Comparison of ENCODE assay signal across 8 cellular contexts in genomic region chr11:114400222-114400973, GRCh38. TPM values are rescaled to one million over a fixed set of nuclear protein-coding genes. Genes with fewer than 3 reads are reported as not detected.
A peak's percentile ranks its signal among the peaks of the same experiment; 100 is the strongest.
DNase-seq lines count a peak whose midpoint lies in the region; ATAC-seq and TF ChIP-seq lines count a peak whose summit lies in the region.

A gene with protein sequence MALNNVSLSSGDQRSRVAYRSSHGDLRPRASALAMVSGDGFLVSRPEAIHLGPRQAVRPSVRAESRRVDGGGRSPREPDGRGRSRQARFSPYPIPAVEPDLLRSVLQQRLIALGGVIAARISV (minus strand): TSS chr11:114400511. CDS start chr11:114400331, 180 bp downstream.
A gene with protein sequence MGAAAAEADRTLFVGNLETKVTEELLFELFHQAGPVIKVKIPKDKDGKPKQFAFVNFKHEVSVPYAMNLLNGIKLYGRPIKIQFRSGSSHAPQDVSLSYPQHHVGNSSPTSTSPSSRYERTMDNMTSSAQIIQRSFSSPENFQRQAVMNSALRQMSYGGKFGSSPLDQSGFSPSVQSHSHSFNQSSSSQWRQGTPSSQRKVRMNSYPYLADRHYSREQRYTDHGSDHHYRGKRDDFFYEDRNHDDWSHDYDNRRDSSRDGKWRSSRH (plus strand): TSS chr11:114400666. CDS start chr11:114400672, 6 bp downstream.

- TF ChIP-seq CTCF in DND-41 (IDR thresholded peaks at IDR 0.05; ENCODE audit: borderline replicate concordance, extremely low read depth, low read length, poor library complexity, severe bottlenecking) (peak; percentile 34), KMS-11 (conservative IDR thresholded peaks at IDR 0.05; ENCODE audit: low read depth, low read length) (no peak), Peyer's patch (IDR thresholded peaks at IDR 0.05) (peak in 4 of 6 experiments; percentile 3 to 17 (median 6))

- no peaks in the 10 kb centered on the region for H3K27me3 ChIP-seq in DND-41 (ENCODE audit: insufficient read depth, low read length, poor library complexity)
- H3K27me3 ChIP-seq in KMS-11 (ENCODE audit: insufficient read depth, low read depth): no peaks in the 10 kb centered on the region
- no peaks in the 10 kb centered on the region for H3K27me3 ChIP-seq in Peyer's patch

- peak within 1 kb of the TSS; percentile 95 for H2AFZ ChIP-seq in DND-41 (ENCODE audit: low read depth, low read length)
- peak within 1 kb of the TSS; percentile 48 for H2AFZ ChIP-seq in KMS-11 (ENCODE audit: low read depth)

- H3K4me1 Mint-ChIP-seq in activated T-helper 1 cell treated with anti-CD3 and anti-CD28 coated beads, Interleukin-12 subunit alpha, Interleukin-12 subunit beta, Interleukin-2, Interleukin-4 antibody, amounts not matched to agents 30 ng/mL and 10 ng/mL and 1 ng/mL, durations not matched to agents 14 hours and 24 hours and 36 hours (ENCODE audit: low read depth): peaks cover 52% of the 10 kb centered on the region
- peaks cover 44 to 68% (median 50%) of the 10 kb centered on the region in 3 donors for H3K4me1 Mint-ChIP-seq in naive B cell
- H3K4me1 Mint-ChIP-seq in stimulated activated memory B cell treated with anti-CD40 and anti-IgM and Interleukin-4, amounts not matched to agents 10 μg/mL and 1 μg/mL and 100 μg/mL, for 72 hours: peaks cover 52% of the 10 kb centered on the region

- H3K79me2 ChIP-seq in DND-41 (ENCODE audit: insufficient read depth, low read length): peaks cover 65% of the 10 kb centered on the region
- H3K79me2 ChIP-seq in KMS-11 (ENCODE audit: insufficient read depth, low read depth): peaks cover 39% of the 10 kb centered on the region

- peak within 1 kb of the TSS; percentile 93 for H3K27ac ChIP-seq in DND-41 (ENCODE audit: low read length)
- peak within 1 kb of the TSS; percentile 93 for H3K27ac ChIP-seq in KMS-11
- H3K27ac ChIP-seq in Peyer's patch: peak within 1 kb of the TSS; percentile 91 to 99 (median 97)

- H3K4me3 Mint-ChIP-seq in activated T-helper 1 cell treated with anti-CD3 and anti-CD28 coated beads, Interleukin-12 subunit alpha, Interleukin-12 subunit beta, Interleukin-2, Interleukin-4 antibody, amounts not matched to agents 30 ng/mL and 10 ng/mL and 1 ng/mL, durations not matched to agents 14 hours and 24 hours and 36 hours: peak within 1 kb of the TSS; percentile 92
- H3K4me3 Mint-ChIP-seq in naive B cell: peak within 1 kb of the TSS; percentile 87 to 98 (median 96)
- peak within 1 kb of the TSS; percentile 87 for H3K4me3 Mint-ChIP-seq in stimulated activated memory B cell treated with anti-CD40 and anti-IgM and Interleukin-4, amounts not matched to agents 10 μg/mL and 1 μg/mL and 100 μg/mL, for 72 hours

- no peaks in the 10 kb centered on the region for H3K27me3 Mint-ChIP-seq in activated T-helper 1 cell treated with anti-CD3 and anti-CD28 coated beads, Interleukin-12 subunit alpha, Interleukin-12 subunit beta, Interleukin-2, Interleukin-4 antibody, amounts not matched to agents 30 ng/mL and 10 ng/mL and 1 ng/mL, durations not matched to agents 14 hours and 24 hours and 36 hours (ENCODE audit: insufficient read depth)
- no peaks in the 10 kb centered on the region for H3K27me3 Mint-ChIP-seq in naive B cell
- no peaks in the 10 kb centered on the region for H3K27me3 Mint-ChIP-seq in stimulated activated memory B cell treated with anti-CD40 and anti-IgM and Interleukin-4, amounts not matched to agents 10 μg/mL and 1 μg/mL and 100 μg/mL, for 72 hours

- H3K27ac Mint-ChIP-seq in activated T-helper 1 cell treated with anti-CD3 and anti-CD28 coated beads, Interleukin-12 subunit alpha, Interleukin-12 subunit beta, Interleukin-2, Interleukin-4 antibody, amounts not matched to agents 30 ng/mL and 10 ng/mL and 1 ng/mL, durations not matched to agents 14 hours and 24 hours and 36 hours: peak within 1 kb of the TSS; percentile 98
- H3K27ac Mint-ChIP-seq in naive B cell: peak within 1 kb of the TSS; percentile 97 to 99 (median 99)
- peak within 1 kb of the TSS; percentile 93 for H3K27ac Mint-ChIP-seq in stimulated activated memory B cell treated with anti-CD40 and anti-IgM and Interleukin-4, amounts not matched to agents 10 μg/mL and 1 μg/mL and 100 μg/mL, for 72 hours

- H3K9ac ChIP-seq in DND-41 (ENCODE audit: low read depth, low read length): peak within 1 kb of the TSS; percentile 92
- peak within 1 kb of the TSS; percentile 95 for H3K9ac ChIP-seq in KMS-11

- no peaks in the 10 kb centered on the region for H3K9me3 ChIP-seq in DND-41 (ENCODE audit: insufficient read depth, low read length, severe bottlenecking)
- no peaks in the 10 kb centered on the region for H3K9me3 ChIP-seq in Peyer's patch

- peaks cover 32% of the 10 kb centered on the region for H3K36me3 Mint-ChIP-seq in activated T-helper 1 cell treated with anti-CD3 and anti-CD28 coated beads, Interleukin-12 subunit alpha, Interleukin-12 subunit beta, Interleukin-2, Interleukin-4 antibody, amounts not matched to agents 30 ng/mL and 10 ng/mL and 1 ng/mL, durations not matched to agents 14 hours and 24 hours and 36 hours (ENCODE audit: low read depth)
- H3K36me3 Mint-ChIP-seq in naive B cell: peaks cover 9 to 12% of the 10 kb centered on the region in 2 donors
- H3K36me3 Mint-ChIP-seq in stimulated activated memory B cell treated with anti-CD40 and anti-IgM and Interleukin-4, amounts not matched to agents 10 μg/mL and 1 μg/mL and 100 μg/mL, for 72 hours: peaks cover 20% of the 10 kb centered on the region

- H3K4me3 ChIP-seq in DND-41 (ENCODE audit: low read depth in 1 of 2, low read length in 2 of 2) (peak within 1 kb of the TSS; percentile 73 to 85), KMS-11 (IDR thresholded peaks at IDR 0.05; ENCODE audit: insufficient read depth, low read depth, low read length) (no peak within 1 kb of the TSS), Peyer's patch (peak within 1 kb of the TSS; percentile 60 to 76 (median 74))

- peaks cover 31% of the 10 kb centered on the region for H3K36me3 ChIP-seq in DND-41 (ENCODE audit: insufficient read depth, low read length)
- H3K36me3 ChIP-seq in KMS-11 (ENCODE audit: insufficient read depth): no peaks in the 10 kb centered on the region
- peaks cover 0 to 2% (median 0%) of the 10 kb centered on the region in 3 donors for H3K36me3 ChIP-seq in Peyer's patch

- intact Hi-C loops in activated T-helper 1 cell treated with anti-CD3 and anti-CD28 coated beads, Interleukin-12 subunit alpha, Interleukin-12 subunit beta, Interleukin-2, Interleukin-4 antibody, amounts not matched to agents 30 ng/mL and 10 ng/mL and 1 ng/mL, durations not matched to agents 14 hours and 24 hours and 36 hours (cut with micrococcal nuclease): loop anchor here (1.0 to 2.0 kb wide), 5 partner anchors 39 to 822 kb away; partner anchors contain the start of genes REXO2 and ZW10

- ATAC-seq in DND-41 (ENCODE audit: insufficient read depth, low read depth) (peak; percentile 94), GM21737 (IDR thresholded peaks at IDR 0.05; ENCODE audit: unreplicated experiment) (peak; percentile 92), naive B cell (ENCODE audit: low read depth in 2 of 2) (peak; percentile 90 to 91)
- peak; percentile 99 for ATAC-seq in stimulated activated memory B cell treated with anti-CD40 and anti-IgM and Interleukin-4, amounts not matched to agents 10 μg/mL and 1 μg/mL and 100 μg/mL, for 72 hours

- peak; percentile 94 to 97 for TF ChIP-seq POLR2A in Peyer's patch (IDR thresholded peaks at IDR 0.05)

- DNase-seq in DND-41: peak; percentile 96
- DNase-seq in Peyer's patch: peak; percentile 95 to 99 (median 98)
- DNase-seq in activated T-helper 1 cell treated with anti-CD3 and anti-CD28 coated beads, Interleukin-12 subunit alpha, Interleukin-12 subunit beta, Interleukin-2, Interleukin-4 antibody, amounts not matched to agents 30 ng/mL and 10 ng/mL and 1 ng/mL, durations not matched to agents 14 hours and 24 hours and 36 hours (ENCODE audit: low spot score): peak; percentile 97
- peak; percentile 99 for DNase-seq in fibroblast of gingiva (ENCODE audit: low read depth)
- DNase-seq in naive B cell: peak; percentile 96

- peak within 1 kb of the TSS; percentile 89 for H3K4me2 ChIP-seq in DND-41 (ENCODE audit: insufficient read depth, low read length)
- peak within 1 kb of the TSS; percentile 91 for H3K4me2 ChIP-seq in KMS-11

- H4K20me1 ChIP-seq in DND-41 (ENCODE audit: insufficient read depth, low read length): peaks cover 8% of the 10 kb centered on the region
- H4K20me1 ChIP-seq in KMS-11 (ENCODE audit: insufficient read depth): no peaks in the 10 kb centered on the region

- no peaks in the 10 kb centered on the region for H3K9me3 Mint-ChIP-seq in activated T-helper 1 cell treated with anti-CD3 and anti-CD28 coated beads, Interleukin-12 subunit alpha, Interleukin-12 subunit beta, Interleukin-2, Interleukin-4 antibody, amounts not matched to agents 30 ng/mL and 10 ng/mL and 1 ng/mL, durations not matched to agents 14 hours and 24 hours and 36 hours
- H3K9me3 Mint-ChIP-seq in naive B cell: no peaks in the 10 kb centered on the region
- no peaks in the 10 kb centered on the region for H3K9me3 Mint-ChIP-seq in stimulated activated memory B cell treated with anti-CD40 and anti-IgM and Interleukin-4, amounts not matched to agents 10 μg/mL and 1 μg/mL and 100 μg/mL, for 72 hours

- H3K4me1 ChIP-seq in DND-41 (ENCODE audit: insufficient read depth, low read length) (peaks cover 33% of the 10 kb centered on the region), KMS-11 (ENCODE audit: low read depth, poor library complexity, severe bottlenecking) (peaks cover 15% of the 10 kb centered on the region), Peyer's patch (peaks cover 0 to 44% (median 6%) of the 10 kb centered on the region in 4 donors)

RNA-seq across cellular contexts. Expression of the first gene that starts in this region (rescaled TPM):
- 10 to 100 TPM in 3 of 4 donors, 1 to 10 TPM in 1; 5.9 to 15.4 (median 12.1) TPM for total RNA-seq in Peyer's patch
- total RNA-seq in activated T-helper 1 cell treated with anti-CD3 and anti-CD28 coated beads, Interleukin-12 subunit alpha, Interleukin-12 subunit beta, Interleukin-2, Interleukin-4 antibody, amounts not matched to agents 30 ng/mL and 10 ng/mL and 1 ng/mL, durations not matched to agents 14 hours and 24 hours and 36 hours: 7.7 and 9.3 TPM in 2 replicates
- polyA plus RNA-seq in naive B cell (ENCODE audit: low read depth in 6 of 6): 10 to 100 TPM in 5 of 6 donors, 1 to 10 TPM in 1; 7.0 to 17.2 (median 15.4) TPM

RNA-seq across cellular contexts. Expression of the second gene that starts in this region (rescaled TPM):
- total RNA-seq in Peyer's patch: 10 to 100 TPM; 12.4 to 25.6 (median 19.3) TPM
- 34.4 and 38.8 TPM in 2 replicates for total RNA-seq in activated T-helper 1 cell treated with anti-CD3 and anti-CD28 coated beads, Interleukin-12 subunit alpha, Interleukin-12 subunit beta, Interleukin-2, Interleukin-4 antibody, amounts not matched to agents 30 ng/mL and 10 ng/mL and 1 ng/mL, durations not matched to agents 14 hours and 24 hours and 36 hours
- 10 to 100 TPM; 42.5 to 73.4 (median 60.3) TPM for polyA plus RNA-seq in naive B cell (ENCODE audit: low read depth in 6 of 6)
